ENCODE assay signal across 27 cellular contexts in genomic region chr15:63405683-63406456, GRCh38. TPM values are rescaled to one million over a fixed set of nuclear protein-coding genes. Genes with fewer than 3 reads are reported as not detected.
A peak's percentile ranks its signal among the peaks of the same experiment; 100 is the strongest.
DNase-seq lines count a peak whose midpoint lies in the region; ATAC-seq and TF ChIP-seq lines count a peak whose summit lies in the region.
"Had no signal": no experiment of that assay in that cellular context is flagged by ENCODE, and none has a peak within 500 bp of the region (broad histone marks: within the 10 kb centered on the region; RNA-seq: fewer than 3 reads in every experiment).

No MANE protein-coding gene starts in this region.

- H3K27ac ChIP-seq in right atrium auricular region: no peak overlapping the region
- H3K27ac ChIP-seq in caudate nucleus (ENCODE audit: low read depth, low read length): peak overlapping the region; percentile 19
- H3K27ac ChIP-seq in breast epithelium: no peak overlapping the region
- H3K27ac ChIP-seq: RWPE1, SK-N-MC, suprapubic skin had no signal

- H3K27me3 ChIP-seq in right atrium auricular region (no peaks in the 10 kb centered on the region), breast epithelium (no peaks in the 10 kb centered on the region)
- H3K27me3 ChIP-seq: dorsolateral prefrontal cortex, suprapubic skin had no signal

- H3K4me1 ChIP-seq in right atrium auricular region (no peaks in the 10 kb centered on the region), breast epithelium (no peaks in the 10 kb centered on the region)
- H3K4me1 ChIP-seq: HAP-1, suprapubic skin had no signal

- DNase-seq in right atrium auricular region (ENCODE audit: low spot score) (peak; percentile 34), Right ventricle myocardium superior (no peak), NCI-H2171 (lab: John Stamatoyannopoulos, UW) (peak; percentile 74), caudate nucleus (lab: John Stamatoyannopoulos, UW) (no peak), breast epithelium (ENCODE audit: low spot score in 2 of 2) (no peak)
- DNase-seq in stimulated activated naive B cell treated with anti-CD40 and anti-IgM and Interleukin-4, amounts not matched to agents 10 μg/mL and 1 μg/mL and 100 μg/mL, for 72 hours: no peak
- no peak for DNase-seq in activated CD4-positive, alpha-beta T cell treated with anti-CD3 and anti-CD28 coated beads, Interleukin-2, amount 50 U/mL, for 4 hours
- DNase-seq: activated CD8-positive, alpha-beta memory T cell treated with anti-CD3 and anti-CD28 coated beads, Interleukin-2, amount 50 U/mL, for 4 hours; aorta; C1 segment of cervical spinal cord; Calu3; dorsolateral prefrontal cortex; EL; NCI-H1436 treated with DMSO at 0.1 percent for 48 hours; NCI-H2107; NCI-H510A; small intestine had no signal

- H3K27me3 Mint-ChIP-seq in stimulated activated naive B cell treated with anti-CD40 and anti-IgM and Interleukin-4, amounts not matched to agents 10 μg/mL and 1 μg/mL and 100 μg/mL, for 72 hours: no peaks in the 10 kb centered on the region

- no peaks in the 10 kb centered on the region for H3K9me3 Mint-ChIP-seq in stimulated activated naive B cell treated with anti-CD40 and anti-IgM and Interleukin-4, amounts not matched to agents 10 μg/mL and 1 μg/mL and 100 μg/mL, for 72 hours
- H3K9me3 Mint-ChIP-seq: activated naive CD4-positive, alpha-beta T cell treated with anti-CD3 and anti-CD28 coated beads, Interleukin-2, amount 50 U/mL, for 72 hours; central memory CD8-positive, alpha-beta T cell; memory B cell; WTC11 had no signal

- H3K4me1 Mint-ChIP-seq in stimulated activated naive B cell treated with anti-CD40 and anti-IgM and Interleukin-4, amounts not matched to agents 10 μg/mL and 1 μg/mL and 100 μg/mL, for 72 hours: peaks cover 4 to 18% of the 10 kb centered on the region in 2 donors
- H3K4me1 Mint-ChIP-seq: central memory CD8-positive, alpha-beta T cell had no signal

- H3K9me3 ChIP-seq in right atrium auricular region (no peaks in the 10 kb centered on the region), breast epithelium (no peaks in the 10 kb centered on the region)
- H3K9me3 ChIP-seq: HAP-1, suprapubic skin had no signal

- intact Hi-C loops in Right ventricle myocardium superior (cut with DNase I) (loop anchor here (2.0 kb wide), 1 partner anchor 115 kb away; no protein-coding TSS in a partner anchor), breast epithelium (cut with DNase I; ENCODE audit: low total_unique reads) (loop anchor here (2.0 kb wide), 1 partner anchor 55 kb away; no protein-coding TSS in a partner anchor)

- no peak overlapping the region for H3K4me3 ChIP-seq in right atrium auricular region
- H3K4me3 ChIP-seq in breast epithelium: no peak overlapping the region
- H3K4me3 ChIP-seq: dorsolateral prefrontal cortex, HAP-1, SK-N-MC, suprapubic skin had no signal

- no peak for TF ChIP-seq POLR2A in breast epithelium (IDR thresholded peaks at IDR 0.05)

- no peaks in the 10 kb centered on the region for H3K36me3 Mint-ChIP-seq in stimulated activated naive B cell treated with anti-CD40 and anti-IgM and Interleukin-4, amounts not matched to agents 10 μg/mL and 1 μg/mL and 100 μg/mL, for 72 hours
- H3K36me3 Mint-ChIP-seq: activated naive CD4-positive, alpha-beta T cell treated with anti-CD3 and anti-CD28 coated beads, Interleukin-2, amount 50 U/mL, for 72 hours; memory B cell; WTC11 had no signal

- H3K27ac Mint-ChIP-seq in stimulated activated naive B cell treated with anti-CD40 and anti-IgM and Interleukin-4, amounts not matched to agents 10 μg/mL and 1 μg/mL and 100 μg/mL, for 72 hours: no peak overlapping the region
- H3K27ac Mint-ChIP-seq: memory B cell, WTC11 had no signal

- no peak for TF ChIP-seq CTCF in right atrium auricular region (IDR thresholded peaks at IDR 0.05)
- TF ChIP-seq CTCF in breast epithelium (IDR thresholded peaks at IDR 0.05): no peak

- no peak overlapping the region for H3K4me3 Mint-ChIP-seq in stimulated activated naive B cell treated with anti-CD40 and anti-IgM and Interleukin-4, amounts not matched to agents 10 μg/mL and 1 μg/mL and 100 μg/mL, for 72 hours
- H3K4me3 Mint-ChIP-seq: central memory CD8-positive, alpha-beta T cell; memory B cell; WTC11 had no signal

- H3K36me3 ChIP-seq in right atrium auricular region: no peaks in the 10 kb centered on the region
- H3K36me3 ChIP-seq in breast epithelium: no peaks in the 10 kb centered on the region
- H3K36me3 ChIP-seq: HAP-1, suprapubic skin had no signal

- ATAC-seq in Right ventricle myocardium superior (ENCODE audit: poor library complexity) (no peak), HG02759 (IDR thresholded peaks at IDR 0.05; ENCODE audit: unreplicated experiment) (no peak)
- ATAC-seq in stimulated activated naive B cell treated with anti-CD40 and anti-IgM and Interleukin-4, amounts not matched to agents 10 μg/mL and 1 μg/mL and 100 μg/mL, for 72 hours (replicated peaks): peak; percentile 68 to 77
- ATAC-seq: WTC11 had no signal

RNA-seq across cellular contexts. Expression of gene CA12, which starts 24.2 kb away (rescaled TPM):
- total RNA-seq in right atrium auricular region (1 to 10 TPM; 1.3 to 5.5 TPM), Right ventricle myocardium superior (0.27 TPM), breast epithelium (10 to 100 TPM; 11.7 to 64.5 (median 61.9) TPM)
- total RNA-seq: T-helper 2 cell treated with Interferon-gamma antibody and Interleukin-4, amounts not matched to agents 100 ng/mL and 5 ng/mL, for 36 hours had no signal

Comparison
In these comparisons a context has a peak if more than half of its experiments do, and no peak if none do; other contexts are left out.
1. DNase-seq: peak in right atrium auricular region (single experiment) and NCI-H2171 (single experiment); none in Right ventricle myocardium superior (single experiment), caudate nucleus (0 of 61), stimulated activated naive B cell treated with anti-CD40 and anti-IgM and Interleukin-4, amounts not matched to agents 10 μg/mL and 1 μg/mL and 100 μg/mL, for 72 hours (single experiment), breast epithelium (0 of 2) and activated CD4-positive, alpha-beta T cell treated with anti-CD3 and anti-CD28 coated beads, Interleukin-2, amount 50 U/mL, for 4 hours (0 of 2).
2. ATAC-seq: peak in stimulated activated naive B cell treated with anti-CD40 and anti-IgM and Interleukin-4, amounts not matched to agents 10 μg/mL and 1 μg/mL and 100 μg/mL, for 72 hours (2 of 2); none in Right ventricle myocardium superior (single experiment) and HG02759 (single experiment).